21 cellular contexts compared by ENCODE assay signal in genomic region chr3:110958476-110959147, GRCh38.
"Had no signal": no experiment of that assay in that cellular context is flagged by ENCODE, and none has a peak within 500 bp of the region (broad histone marks: within the 10 kb centered on the region; RNA-seq: fewer than 3 reads in every experiment).

No MANE protein-coding gene starts in this region.

- H3K4me1 ChIP-seq: esophagus squamous epithelium, foreskin keratinocyte, left ventricle myocardium inferior, lower lobe of right lung, neural progenitor cell, psoas muscle, sigmoid colon had no signal

- DNase-seq: dermis blood vessel endothelial cell; esophagus squamous epithelium; foreskin keratinocyte; kidney; left cardiac atrium; left ventricle myocardium inferior; lower lobe of right lung; natural killer cell; psoas muscle; retina; sigmoid colon; small intestine; stimulated activated CD4-positive, alpha-beta T cell treated with anti-CD3 and anti-CD28 coated beads, Interleukin-2, amount 100 ng/mL, for 48 hours; stimulated activated naive CD4-positive, alpha-beta T cell treated with Interleukin-2 at 50 U/mL for 16 hours; trophoblast cell had no signal

- H2AFZ ChIP-seq: hepatocyte, neural progenitor cell had no signal

- H3K27ac ChIP-seq: esophagus squamous epithelium, foreskin keratinocyte, hepatocyte, left ventricle myocardium inferior, lower lobe of right lung, neural progenitor cell, psoas muscle, sigmoid colon had no signal

- H3K36me3 ChIP-seq: esophagus squamous epithelium, left ventricle myocardium inferior, lower lobe of right lung, neural progenitor cell, sigmoid colon had no signal

- H3K27me3 ChIP-seq: esophagus squamous epithelium, foreskin keratinocyte, hepatocyte, neural progenitor cell, sigmoid colon had no signal

- H3K36me3 Mint-ChIP-seq: memory B cell, mesothelial cell of epicardium, natural killer cell, neural progenitor cell had no signal

- H3K9ac ChIP-seq: neural progenitor cell had no signal

- FAIRE-seq: colon, kidney, small intestine, urothelium cell line had no signal

- H3K4me2 ChIP-seq: hepatocyte, neural progenitor cell had no signal

- H3K27ac Mint-ChIP-seq: memory B cell, mesothelial cell of epicardium, natural killer cell, neural progenitor cell had no signal

- H3K27me3 Mint-ChIP-seq: memory B cell had no signal

- H3K4me3 Mint-ChIP-seq: memory B cell, mesothelial cell of epicardium, natural killer cell, neural progenitor cell had no signal

- H3K9me3 ChIP-seq: esophagus squamous epithelium, lower lobe of right lung, psoas muscle, sigmoid colon had no signal

- H3K4me1 Mint-ChIP-seq: memory B cell, mesothelial cell of epicardium, natural killer cell, neural progenitor cell had no signal

- ATAC-seq: foreskin keratinocyte, left cardiac atrium, lower lobe of right lung, natural killer cell, psoas muscle had no signal

- H3K4me3 ChIP-seq: esophagus squamous epithelium, hepatocyte, left ventricle myocardium inferior, lower lobe of right lung, neural progenitor cell, psoas muscle, sigmoid colon had no signal
